Comparison of ENCODE assay signal across 1 cellular context in genomic region chr22:30245181-30245984, GRCh38.
TF ChIP-seq lines count a peak whose summit lies in the region.

No MANE protein-coding gene starts in this region.

TF ChIP-seq in HEK293, 187 proteins besides CTCF, POLR2A, EP300 and RAD21 (continued from another document):
- TF ChIP-seq ZNF148 (tag by site-specific recombination; IDR thresholded peaks at IDR 0.05; ENCODE audit: borderline replicate concordance) (no peak), ZNF266 (tag by site-specific recombination; IDR thresholded peaks at IDR 0.05; ENCODE audit: low read depth) (no peak)
TF ChIP-seq in HEK293: peak in this region for 7.
